Comparison of ENCODE assay signal across 1 cellular context in the genomic region with DNA sequence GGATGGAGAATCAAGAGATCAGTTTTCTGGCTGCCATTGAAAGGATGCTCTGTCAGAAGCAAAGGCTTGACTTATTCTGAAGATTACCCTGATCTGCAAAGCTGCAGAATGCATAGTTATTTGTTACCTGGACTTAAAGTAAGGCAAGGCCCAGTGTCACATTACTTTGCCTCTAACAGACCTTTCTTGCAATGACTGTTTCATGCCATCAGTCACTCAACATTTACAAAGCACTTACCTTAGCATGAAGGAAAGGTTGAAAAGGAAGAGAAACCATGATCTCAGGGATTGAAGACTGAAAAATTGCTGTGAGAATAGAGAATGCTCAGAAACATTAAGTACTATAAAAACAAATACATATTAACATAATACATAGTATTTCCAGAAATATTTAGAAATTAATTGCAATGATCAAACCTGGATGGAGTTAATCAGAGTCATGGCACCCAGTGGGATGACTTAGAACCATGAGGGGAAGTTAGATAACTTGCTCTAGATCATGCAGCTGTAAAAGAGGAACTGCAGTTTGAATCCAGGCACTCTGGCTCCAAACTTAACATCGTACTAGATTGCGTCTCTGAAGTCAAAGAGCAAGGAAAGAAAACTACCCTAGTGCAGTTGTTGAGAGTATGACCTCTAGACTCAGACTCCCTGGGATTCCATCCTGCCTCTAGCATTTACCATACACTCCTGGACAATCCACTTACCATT.
TF ChIP-seq lines count a peak whose summit lies in the region.

No MANE protein-coding gene starts in this region.

TF ChIP-seq in HepG2, 621 proteins besides CTCF, POLR2A, EP300 and RAD21:
- TF ChIP-seq, protein P1, sequence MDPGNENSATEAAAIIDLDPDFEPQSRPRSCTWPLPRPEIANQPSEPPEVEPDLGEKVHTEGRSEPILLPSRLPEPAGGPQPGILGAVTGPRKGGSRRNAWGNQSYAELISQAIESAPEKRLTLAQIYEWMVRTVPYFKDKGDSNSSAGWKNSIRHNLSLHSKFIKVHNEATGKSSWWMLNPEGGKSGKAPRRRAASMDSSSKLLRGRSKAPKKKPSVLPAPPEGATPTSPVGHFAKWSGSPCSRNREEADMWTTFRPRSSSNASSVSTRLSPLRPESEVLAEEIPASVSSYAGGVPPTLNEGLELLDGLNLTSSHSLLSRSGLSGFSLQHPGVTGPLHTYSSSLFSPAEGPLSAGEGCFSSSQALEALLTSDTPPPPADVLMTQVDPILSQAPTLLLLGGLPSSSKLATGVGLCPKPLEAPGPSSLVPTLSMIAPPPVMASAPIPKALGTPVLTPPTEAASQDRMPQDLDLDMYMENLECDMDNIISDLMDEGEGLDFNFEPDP (CRISPR knock-in tag; conservative IDR thresholded peaks at IDR 0.05) = no peak
- TF ChIP-seq ZNF484 (CRISPR knock-in tag; IDR thresholded peaks at IDR 0.05; ENCODE audit: borderline replicate concordance, low read depth) (no peak), CCAR2 (optimal IDR thresholded peaks at IDR 0.05; ENCODE audit: low read depth, low read length) (no peak), HCFC1 (IDR thresholded peaks at IDR 0.05; ENCODE audit: low read depth, low read length) (no peak)
- TF ChIP-seq, protein P2, sequence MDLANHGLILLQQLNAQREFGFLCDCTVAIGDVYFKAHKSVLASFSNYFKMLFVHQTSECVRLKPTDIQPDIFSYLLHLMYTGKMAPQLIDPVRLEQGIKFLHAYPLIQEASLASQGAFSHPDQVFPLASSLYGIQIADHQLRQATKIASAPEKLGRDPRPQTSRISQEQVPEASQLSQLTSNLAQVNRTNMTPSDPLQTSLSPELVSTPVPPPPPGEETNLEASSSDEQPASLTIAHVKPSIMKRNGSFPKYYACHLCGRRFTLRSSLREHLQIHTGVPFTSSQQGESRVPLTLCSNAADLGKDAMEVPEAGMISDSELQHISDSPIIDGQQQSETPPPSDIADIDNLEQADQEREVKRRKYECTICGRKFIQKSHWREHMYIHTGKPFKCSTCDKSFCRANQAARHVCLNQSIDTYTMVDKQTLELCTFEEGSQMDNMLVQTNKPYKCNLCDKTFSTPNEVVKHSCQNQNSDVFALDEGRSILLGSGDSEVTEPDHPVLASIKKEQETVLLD (CRISPR knock-in tag; IDR thresholded peaks at IDR 0.05; ENCODE audit: low read depth) = no peak
